8 cellular contexts compared by ENCODE assay signal in the genomic region with DNA sequence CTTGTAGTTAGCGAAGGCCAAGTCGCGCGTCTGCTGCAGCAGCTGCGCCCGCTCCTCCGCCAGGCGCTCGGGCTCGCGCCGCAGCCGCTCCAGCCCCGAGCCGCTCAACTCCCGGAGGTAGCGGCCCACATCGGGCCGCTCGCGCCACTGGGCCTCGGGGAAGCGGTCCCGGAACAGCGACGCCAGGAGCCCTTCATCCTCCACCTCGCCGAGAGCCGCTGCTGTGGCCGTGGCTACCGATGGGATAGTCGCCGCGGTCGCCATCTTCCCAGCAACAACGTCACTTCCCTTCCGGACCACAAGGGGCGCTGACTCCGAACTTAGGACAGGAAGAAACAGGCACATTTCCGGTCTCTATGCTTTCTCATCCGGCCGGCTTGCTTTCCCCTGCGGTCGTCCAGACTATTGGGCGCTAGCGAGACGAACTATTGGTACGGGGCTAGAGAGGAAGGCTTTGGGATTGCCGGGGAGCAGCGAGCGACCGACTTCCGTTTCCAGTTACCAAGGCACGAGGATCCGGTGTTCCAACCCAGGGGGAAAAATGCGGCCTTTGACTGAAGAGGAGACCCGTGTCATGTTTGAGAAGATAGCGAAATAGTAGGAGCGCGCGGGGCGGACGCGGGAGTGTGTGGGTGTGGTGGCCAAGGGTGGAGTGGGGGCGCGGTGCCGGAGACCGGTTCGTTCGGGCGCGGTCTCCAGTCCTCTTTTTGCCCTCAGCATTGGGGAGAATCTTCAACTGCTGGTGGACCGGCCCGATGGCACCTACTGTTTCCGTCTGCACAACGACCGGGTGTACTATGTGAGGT. TPM values are rescaled to one million over a fixed set of nuclear protein-coding genes. Genes with fewer than 3 reads are reported as not detected.
DNase-seq lines count a peak whose midpoint lies in the region; ATAC-seq, FAIRE-seq and TF ChIP-seq lines count a peak whose summit lies in the region.

A gene with protein sequence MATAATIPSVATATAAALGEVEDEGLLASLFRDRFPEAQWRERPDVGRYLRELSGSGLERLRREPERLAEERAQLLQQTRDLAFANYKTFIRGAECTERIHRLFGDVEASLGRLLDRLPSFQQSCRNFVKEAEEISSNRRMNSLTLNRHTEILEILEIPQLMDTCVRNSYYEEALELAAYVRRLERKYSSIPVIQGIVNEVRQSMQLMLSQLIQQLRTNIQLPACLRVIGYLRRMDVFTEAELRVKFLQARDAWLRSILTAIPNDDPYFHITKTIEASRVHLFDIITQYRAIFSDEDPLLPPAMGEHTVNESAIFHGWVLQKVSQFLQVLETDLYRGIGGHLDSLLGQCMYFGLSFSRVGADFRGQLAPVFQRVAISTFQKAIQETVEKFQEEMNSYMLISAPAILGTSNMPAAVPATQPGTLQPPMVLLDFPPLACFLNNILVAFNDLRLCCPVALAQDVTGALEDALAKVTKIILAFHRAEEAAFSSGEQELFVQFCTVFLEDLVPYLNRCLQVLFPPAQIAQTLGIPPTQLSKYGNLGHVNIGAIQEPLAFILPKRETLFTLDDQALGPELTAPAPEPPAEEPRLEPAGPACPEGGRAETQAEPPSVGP (minus strand): TSS at position 276 of the 806 bp plus-strand sequence. CDS start 12 bp downstream, at position 264.
Gene NIP7 (plus strand): TSS at position 484 of the 806 bp plus-strand sequence. CDS start 58 bp downstream, at position 542.

- CTCF ChIA-PET in IMR-90 (lab: Yijun Ruan, JAX): no interaction called here
- CTCF ChIA-PET in OCI-LY7 (lab: Charles Lee; ENCODE audit: unreplicated experiment): no interaction called here
- CTCF ChIA-PET in endothelial cell of umbilical vein (lab: Charles Lee): interaction anchor here (1.0 to 1.2 kb wide), 3 partner anchors 10 to 415 kb away, joined by 5 read pairs; partner anchors contain the start of gene NOB1

- H3K9me3 ChIP-seq in IMR-90 (ENCODE audit: control insufficient read depth, insufficient read depth, low read length) (no peaks in the 10 kb centered on the region), OCI-LY7 (ENCODE audit: low read length) (no peaks in the 10 kb centered on the region), endothelial cell of umbilical vein (replicated peaks; ENCODE audit: control insufficient read depth, insufficient read depth, low read length) (no peaks in the 10 kb centered on the region)

- peaks cover 57% of the 10 kb centered on the region for H3K79me2 ChIP-seq in OCI-LY7 (ENCODE audit: insufficient read depth, low read depth, low read length)
- peaks cover 29% of the 10 kb centered on the region for H3K79me2 ChIP-seq in endothelial cell of umbilical vein (ENCODE audit: control insufficient read depth, insufficient read depth, low read length)

- no peak for TF ChIP-seq RAD21 in IMR-90 (IDR thresholded peaks at IDR 0.05; ENCODE audit: low read length)

- peak within 1 kb of the TSS; percentile 69 for H3K4me3 ChIP-seq in IMR-90 (ENCODE audit: insufficient read depth, low read depth, low read length)
- peak within 1 kb of the TSS; percentile 94 for H3K4me3 ChIP-seq in OCI-LY7 (ENCODE audit: low read depth, low read length, poor library complexity, severe bottlenecking)
- peak within 1 kb of the TSS; percentile 55 to 81 (median 75) for H3K4me3 ChIP-seq in endothelial cell of umbilical vein (replicated peaks in 1 of 3; ENCODE audit: insufficient read depth in 1 of 3, low read depth in 1 of 3, low read length in 3 of 3)

- peaks cover 4% of the 10 kb centered on the region for H3K4me1 ChIP-seq in IMR-90 (ENCODE audit: control insufficient read depth, insufficient read depth, low read length)
- H3K4me1 ChIP-seq in OCI-LY7 (ENCODE audit: insufficient read depth, low read length, poor library complexity, severe bottlenecking): peaks cover 32% of the 10 kb centered on the region
- H3K4me1 ChIP-seq in endothelial cell of umbilical vein (ENCODE audit: control insufficient read depth, extremely low read depth, insufficient read depth, low read length): peaks cover 16% of the 10 kb centered on the region

- POLR2A ChIA-PET in IMR-90 (lab: Charles Lee; ENCODE audit: unreplicated experiment) (interaction anchor here (0.6 kb wide), 1 partner anchor 10 kb away, joined by 5 read pairs; no protein-coding TSS in a partner anchor), OCI-LY7 (lab: Charles Lee) (interaction anchor here (0.8 to 2.7 kb wide), 5 partner anchors 11 to 22 kb away, joined by 3 to 11 read pairs (median 5); no protein-coding TSS in a partner anchor), endothelial cell of umbilical vein (lab: Charles Lee) (interaction anchor here (1.3 kb wide), 1 partner anchor 9 kb away, joined by 3 read pairs; the partner anchor contains the start of gene PDF)

- peak within 1 kb of the TSS; percentile 75 for H2BK5ac ChIP-seq in IMR-90 (ENCODE audit: low read depth, low read length, poor library complexity, severe bottlenecking)

- H3K27ac ChIP-seq in IMR-90 (ENCODE audit: insufficient read depth, low read length) (peak within 1 kb of the TSS; percentile 68), OCI-LY7 (ENCODE audit: low read depth, low read length, poor library complexity, severe bottlenecking) (peak within 1 kb of the TSS; percentile 77), endothelial cell of umbilical vein (ENCODE audit: insufficient read depth, low read depth, low read length) (peak within 1 kb of the TSS; percentile 86)

- H4K20me1 ChIP-seq in IMR-90 (ENCODE audit: insufficient read depth, low read length) (no peaks in the 10 kb centered on the region), OCI-LY7 (ENCODE audit: insufficient read depth, low read length) (peaks cover 9% of the 10 kb centered on the region; the same call in 1 of the 2 replicates), endothelial cell of umbilical vein (replicated peaks; ENCODE audit: control insufficient read depth, extremely low read depth, insufficient read depth, low read length) (no peaks in the 10 kb centered on the region)

- H4K8ac ChIP-seq in IMR-90 (ENCODE audit: low read depth in 2 of 2, low read length in 2 of 2): peak within 1 kb of the TSS; percentile 70 to 84

- TF ChIP-seq CTCF in IMR-90 (conservative IDR thresholded peaks at IDR 0.05; ENCODE audit: low read depth, low read length): peak; percentile 87
- TF ChIP-seq CTCF in OCI-LY7 (conservative IDR thresholded peaks at IDR 0.05; ENCODE audit: low read length): peak; percentile 74
- TF ChIP-seq CTCF in endothelial cell of umbilical vein (IDR thresholded peaks at IDR 0.05; ENCODE audit: extremely low read depth in 1 of 2, insufficient read depth in 1 of 2, low read depth in 1 of 2, low read length in 2 of 2): peak; percentile 82 to 87

- H3K4ac ChIP-seq in IMR-90 (ENCODE audit: low read depth, low read length): peak within 1 kb of the TSS; percentile 90

- H3K23ac ChIP-seq in IMR-90 (ENCODE audit: low read depth, low read length): peak within 1 kb of the TSS; percentile 91

- intact Hi-C loops in IMR-90 (cut with micrococcal nuclease) (loop anchor here (1.0 kb wide), 1 partner anchor 415 kb away; the partner anchor contains the start of gene NOB1), OCI-LY7 (cut with micrococcal nuclease; ENCODE audit: unreplicated experiment) (loop anchor here (1.0 to 10.0 kb wide), 5 partner anchors 9 to 425 kb away; partner anchors contain the start of genes NFAT5, PDF, VPS4A and WWP2), endothelial cell of umbilical vein (cut with micrococcal nuclease) (loop anchor here (1.0 kb wide), 3 partner anchors 9 to 46 kb away; partner anchors contain the start of genes PDF and VPS4A)

- peak within 1 kb of the TSS; percentile 97 for H2AK9ac ChIP-seq in IMR-90 (replicated peaks; ENCODE audit: low read depth, low read length, poor library complexity)

- H3K14ac ChIP-seq in IMR-90 (replicated peaks; ENCODE audit: low read depth, low read length): peak within 1 kb of the TSS; percentile 93

- H3K4me2 ChIP-seq in IMR-90 (ENCODE audit: low read depth, low read length): peak within 1 kb of the TSS; percentile 95
- peak within 1 kb of the TSS; percentile 85 for H3K4me2 ChIP-seq in OCI-LY7 (ENCODE audit: low read length)
- H3K4me2 ChIP-seq in endothelial cell of umbilical vein (ENCODE audit: insufficient read depth, low read length): peak within 1 kb of the TSS; percentile 87

- no peak within 1 kb of the TSS; the same call in 1 of the 2 replicates for H2BK120ac ChIP-seq in IMR-90 (ENCODE audit: low read depth, low read length)

- H3K36me3 ChIP-seq in IMR-90 (ENCODE audit: control insufficient read depth, insufficient read depth, low read length) (peaks cover 26% of the 10 kb centered on the region), OCI-LY7 (ENCODE audit: insufficient read depth, low read length) (peaks cover 69% of the 10 kb centered on the region), endothelial cell of umbilical vein (ENCODE audit: control insufficient read depth in 2 of 2, extremely low read depth in 1 of 2, insufficient read depth in 2 of 2, low read length in 2 of 2) (peaks cover 10 to 22% of the 10 kb centered on the region in 2 experiments)

- H2AK5ac ChIP-seq in IMR-90 (ENCODE audit: low read depth, low read length): peak within 1 kb of the TSS; percentile 84

- no peak within 1 kb of the TSS for H3K18ac ChIP-seq in IMR-90 (ENCODE audit: low read depth, low read length)

- no peak within 1 kb of the TSS; the same call in 2 of the 3 replicates for H2BK15ac ChIP-seq in IMR-90 (ENCODE audit: low read depth, low read length)

- TF ChIP-seq POLR2A in IMR-90 (IDR thresholded peaks at IDR 0.05; ENCODE audit: low read depth, low read length) (peak; percentile 80), endothelial cell of umbilical vein (IDR thresholded peaks at IDR 0.05; ENCODE audit: low read depth, low read length) (peak; percentile 94)

- TSS peak; percentile 55 for BruUV-seq in IMR-90 (replicated peaks; lab: Mats Ljungman, UMichigan)
- BruUV-seq in OCI-LY7 (replicated peaks; lab: Mats Ljungman, UMichigan): TSS peak; percentile 81
- no TSS peak for BruUV-seq in endothelial cell of umbilical vein (replicated peaks; lab: Mats Ljungman, UMichigan)

- H2BK20ac ChIP-seq in IMR-90 (ENCODE audit: low read depth, low read length): no peak within 1 kb of the TSS

- FAIRE-seq in endothelial cell of umbilical vein (lab: Jason Lieb, UNC): peak; percentile 95

- H3K79me1 ChIP-seq in IMR-90 (ENCODE audit: low read depth in 1 of 2, low read length in 2 of 2): peaks cover 29 to 58% of the 10 kb centered on the region in 2 experiments

- H3K9me1 ChIP-seq in IMR-90 (ENCODE audit: insufficient read depth, low read length) (no peaks in the 10 kb centered on the region), endothelial cell of umbilical vein (replicated peaks; ENCODE audit: control insufficient read depth, extremely low read depth, insufficient read depth, low read length) (no peaks in the 10 kb centered on the region)

- H3K9ac ChIP-seq in IMR-90 (ENCODE audit: low read depth, low read length) (peak within 1 kb of the TSS; percentile 83), endothelial cell of umbilical vein (replicated peaks; ENCODE audit: extremely low read depth, insufficient read depth, low read length) (peak within 1 kb of the TSS; percentile 90)

- in situ Hi-C loops in IMR-90 (cut with MboI; ENCODE audit: low sequenced_read_pairs): no loop called here

- 1% methylated on average over 45 of the region's 77 CpGs; no CpG with 5 or more reads in 1 of the 2 experiments for WGBS in IMR-90 (ENCODE audit: extremely low coverage in 2 of 2, insufficient read length in 1 of 2), 2 experiments

- H4K91ac ChIP-seq in IMR-90 (ENCODE audit: insufficient read depth, low read depth, low read length): peak within 1 kb of the TSS; percentile 72

- peak; percentile 99 for DNase-seq in DMS114 treated with DMSO at 0.1 percent for 48 hours (lab: John Stamatoyannopoulos, UW; ENCODE audit: unreplicated experiment)
- peak; percentile 98 for DNase-seq in IMR-90
- peak; percentile 98 for DNase-seq in OCI-LY7 (ENCODE audit: low spot score)
- DNase-seq in activated T-cell treated with anti-CD3 and anti-CD28 coated beads for 1 hour (ENCODE audit: low read depth): peak; percentile 83
- peak; percentile 96 for DNase-seq in endothelial cell of umbilical vein (ENCODE audit: low read depth, low spot score)
- peak; percentile 97 for DNase-seq in midbrain (lab: John Stamatoyannopoulos, UW)
- peak; percentile 77 to 85 for DNase-seq in stimulated activated CD8-positive, alpha-beta memory T cell treated with anti-CD3 and anti-CD28 coated beads, Interleukin-2, amount 100 ng/mL, for 1 hour (ENCODE audit: low read depth in 2 of 2)

- H3K56ac ChIP-seq in IMR-90 (ENCODE audit: extremely low read depth, insufficient read depth, low read length): peak within 1 kb of the TSS; percentile 63

- ATAC-seq in GM21526 (IDR thresholded peaks at IDR 0.05; ENCODE audit: low FRiP score, unreplicated experiment): peak; percentile 84
- peak; percentile 97 for ATAC-seq in IMR-90 (ENCODE audit: low read depth)

- H4K5ac ChIP-seq in IMR-90 (ENCODE audit: low read depth, low read length): peak within 1 kb of the TSS; percentile 32

- H3K27me3 ChIP-seq in IMR-90 (ENCODE audit: control insufficient read depth, insufficient read depth, low read length) (no peaks in the 10 kb centered on the region), endothelial cell of umbilical vein (ENCODE audit: control insufficient read depth in 2 of 2, insufficient read depth in 2 of 2, low read length in 2 of 2) (no peaks in the 10 kb centered on the region)

- H3K9me2 ChIP-seq in OCI-LY7 (ENCODE audit: insufficient read depth, low read length): no peaks in the 10 kb centered on the region

- dilution Hi-C loops in IMR-90 (cut with HindIII; ENCODE audit: low sequenced_read_pairs, unreplicated experiment): no loop called here
- dilution Hi-C loops in endothelial cell of umbilical vein (cut with MboI; ENCODE audit: extremely low pct_ligation_motif_present, low sequenced_read_pairs): no loop called here

- H2AFZ ChIP-seq in IMR-90 (replicated peaks; ENCODE audit: low read length, poor library complexity) (peak within 1 kb of the TSS; percentile 98), OCI-LY7 (ENCODE audit: low read length) (peak within 1 kb of the TSS; percentile 59; the same call in 1 of the 2 replicates), endothelial cell of umbilical vein (ENCODE audit: low read depth, low read length) (peak within 1 kb of the TSS; percentile 82)

RNA-seq across cellular contexts. Expression of the first gene that starts in this region (rescaled TPM):
- total RNA-seq in IMR-90 (2012; rRNA removed) (19.4 and 26.2 TPM in 2 replicates), OCI-LY7 (2022) (55.9 and 60.9 TPM in 2 replicates), endothelial cell of umbilical vein (25.1 and 31.6 TPM in 2 replicates)
- polyA plus RNA-seq in IMR-90 (2012; rRNA removed) (22.8 and 23.4 TPM in 2 replicates), endothelial cell of umbilical vein (29.0 and 33.2 TPM in 2 replicates)
- polyA plus RNA-seq in IMR-90 (2012; cell fraction: cytosol; rRNA removed): 16.0 and 27.1 TPM in 2 replicates
- 19.7 and 25.4 TPM in 2 replicates for polyA plus RNA-seq in IMR-90 (2012; cell fraction: nucleus; rRNA removed; ENCODE audit: low replicate concordance)
- total RNA-seq in OCI-LY7 (2014; rRNA removed; shearing (Covaris generic)): 39.0 and 60.3 TPM in 2 replicates
- 22.4 and 24.1 TPM in 2 replicates for polyA plus RNA-seq in endothelial cell of umbilical vein (2011; cell fraction: cytosol; rRNA removed)
- 18.7 and 19.8 TPM in 2 replicates for polyA plus RNA-seq in endothelial cell of umbilical vein (2011; cell fraction: nucleus; rRNA removed)
- polyA plus RNA-seq in endothelial cell of umbilical vein (2012): 14.8 and 19.5 TPM in 2 replicates
- 33.7 and 40.4 TPM in 2 replicates for polyA minus RNA-seq in endothelial cell of umbilical vein
- polyA minus RNA-seq in endothelial cell of umbilical vein (2011; cell fraction: cytosol; rRNA and poly(A)+ RNA removed): 43.8 TPM
- 19.0 and 21.7 TPM in 2 replicates for polyA minus RNA-seq in endothelial cell of umbilical vein (2011; cell fraction: nucleus; rRNA and poly(A)+ RNA removed)

RNA-seq across cellular contexts. Expression of gene NIP7, which starts in this region (rescaled TPM):
- 28.3 and 40.5 TPM in 2 replicates for total RNA-seq in IMR-90 (2012; rRNA removed)
- 10.6 and 14.0 TPM in 2 replicates for polyA plus RNA-seq in IMR-90 (2012; rRNA removed)
- 3.4 and 16.1 TPM in 2 replicates for polyA plus RNA-seq in IMR-90 (2012; cell fraction: cytosol; rRNA removed)
- 3.0 and 8.0 TPM in 2 replicates for polyA plus RNA-seq in IMR-90 (2012; cell fraction: nucleus; rRNA removed; ENCODE audit: low replicate concordance)
- total RNA-seq in OCI-LY7 (2014; rRNA removed; shearing (Covaris generic)): 26.9 and 39.7 TPM in 2 replicates
- total RNA-seq in OCI-LY7 (2022): 49.1 and 50.7 TPM in 2 replicates
- 40.9 and 46.8 TPM in 2 replicates for total RNA-seq in endothelial cell of umbilical vein
- polyA plus RNA-seq in endothelial cell of umbilical vein: 8.1 and 8.8 TPM in 2 replicates
- polyA plus RNA-seq in endothelial cell of umbilical vein (2011; cell fraction: cytosol; rRNA removed): 11.6 and 12.3 TPM in 2 replicates
- polyA plus RNA-seq in endothelial cell of umbilical vein (2011; cell fraction: nucleus; rRNA removed): 8.6 and 10.4 TPM in 2 replicates
- polyA plus RNA-seq in endothelial cell of umbilical vein (2012): 32.2 and 44.1 TPM in 2 replicates
- polyA minus RNA-seq in endothelial cell of umbilical vein: 16.8 and 17.6 TPM in 2 replicates
- 12.2 TPM for polyA minus RNA-seq in endothelial cell of umbilical vein (2011; cell fraction: cytosol; rRNA and poly(A)+ RNA removed)
- polyA minus RNA-seq in endothelial cell of umbilical vein (2011; cell fraction: nucleus; rRNA and poly(A)+ RNA removed): 6.8 and 10.9 TPM in 2 replicates

Comparison
In these comparisons a context has a peak if more than half of its experiments do, and no peak if none do; other contexts are left out.
1. Peak in every context shown above with its lines: DNase-seq, ATAC-seq, H3K4me3 ChIP-seq and H3K27ac ChIP-seq.